10 cellular contexts compared by ENCODE assay signal in the genomic region with DNA sequence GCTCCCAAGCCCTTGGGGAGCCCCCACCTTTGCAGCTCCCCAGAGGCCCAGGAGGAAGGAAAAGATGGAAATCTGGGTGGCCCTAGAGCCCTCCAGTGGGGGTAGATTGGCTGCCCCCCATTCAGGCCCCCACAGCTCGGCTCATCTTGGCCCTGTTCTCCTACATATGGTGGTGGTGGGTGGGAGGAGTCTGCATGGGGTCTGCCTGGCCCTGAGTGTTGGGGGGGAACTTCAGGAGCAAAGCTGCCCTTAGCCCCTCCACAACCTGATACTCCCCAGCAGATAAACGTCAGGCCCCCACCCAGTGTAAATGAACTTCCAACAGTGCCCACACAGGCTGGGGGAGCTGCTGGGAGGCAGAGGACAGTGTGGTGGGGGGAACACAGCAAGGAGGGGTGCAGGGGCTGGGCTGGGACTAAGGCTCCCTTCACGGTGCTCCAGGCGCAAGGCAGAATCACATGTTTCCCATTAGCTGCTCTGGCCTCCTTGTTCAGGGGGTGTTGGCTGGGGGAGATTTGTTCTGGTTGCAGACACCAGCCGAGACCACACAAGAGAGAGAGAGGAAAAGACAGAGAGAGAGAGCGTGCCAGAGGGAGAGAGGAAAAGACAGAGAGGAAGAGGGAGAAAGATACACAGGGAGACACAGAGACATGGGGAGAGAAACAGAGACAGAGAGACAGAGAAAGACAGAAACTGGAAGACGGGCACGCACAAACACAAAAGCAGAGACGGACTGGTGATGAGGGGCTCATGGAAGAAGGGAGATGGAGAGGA. TPM values are rescaled to one million over a fixed set of nuclear protein-coding genes. Genes with fewer than 3 reads are reported as not detected.
DNase-seq lines count a peak whose midpoint lies in the region; ATAC-seq, FAIRE-seq and TF ChIP-seq lines count a peak whose summit lies in the region.
"Had no signal": no experiment of that assay in that cellular context is flagged by ENCODE, and none has a peak within 500 bp of the region (broad histone marks: within the 10 kb centered on the region; RNA-seq: fewer than 3 reads in every experiment).

No MANE protein-coding gene starts in this region.

- DNase-seq in epidermal melanocyte (ENCODE audit: insufficient read length, low spot score) (peak; percentile 93), mesothelial cell of epicardium (ENCODE audit: low spot score in 2 of 2, unreplicated experiment in 2 of 2) (no peak), thyroid gland (no peak), pancreas (no peak)
- no peak for DNase-seq in stimulated activated CD4-positive, alpha-beta T cell treated with anti-CD3 and anti-CD28 coated beads, Interleukin-1b, Interleukin-23, amount 100 ng/mL, for 48 hours
- DNase-seq: activated gamma-delta T cell treated with Interleukin-2 at 50 U/mL for 16 hours, T1000 had no signal

- no peak for TF ChIP-seq CTCF in mesothelial cell of epicardium (IDR thresholded peaks at IDR 0.05; ENCODE audit: unreplicated experiment)
- TF ChIP-seq CTCF in thyroid gland (IDR thresholded peaks at IDR 0.05), result no peak
- TF ChIP-seq CTCF in pancreas (IDR thresholded peaks at IDR 0.05), result no peak

- no peak for TF ChIP-seq POLR2A in thyroid gland (IDR thresholded peaks at IDR 0.05)

- peak overlapping the region; percentile 26 for H3K4me3 Mint-ChIP-seq in mesothelial cell of epicardium

- intact Hi-C loops in thyroid gland (cut with DNase I) (no loop called here), pancreas (cut with DNase I) (loop anchor here in 1 of 3 donors (2.0 kb wide), 1 partner anchor 43 kb away; the partner anchor contains the start of gene AHDC1)

- no peak for FAIRE-seq in pancreas (lab: Jason Lieb, UNC)

- 47 to 63% methylated on average over 9 of the region's 9 CpGs for WGBS in thyroid gland, 2 donors
- WGBS in pancreas, 2 donors, result 71 to 75% methylated on average over 9 of the region's 9 CpGs

- H3K27me3 Mint-ChIP-seq in mesothelial cell of epicardium (ENCODE audit: low read depth), result no peaks in the 10 kb centered on the region

- H3K4me1 ChIP-seq in thyroid gland (peaks cover 73 to 84% of the 10 kb centered on the region in 2 donors), pancreas (peaks cover 25 to 54% (median 31%) of the 10 kb centered on the region in 3 donors)

- no peak overlapping the region for H3K4me3 ChIP-seq in thyroid gland (replicated peaks in 1 of 3)
- H3K4me3 ChIP-seq in pancreas, result no peak overlapping the region

- no peaks in the 10 kb centered on the region for H3K9me3 ChIP-seq in thyroid gland
- no peaks in the 10 kb centered on the region for H3K9me3 ChIP-seq in pancreas

- ATAC-seq in SK-N-SH treated with all-trans-retinoic acid at 6 μM for 48 hours (no peak), pancreas (no peak), HG03432 (IDR thresholded peaks at IDR 0.05; ENCODE audit: unreplicated experiment) (no peak)

- H3K27ac ChIP-seq in thyroid gland (peak overlapping the region; percentile 64 to 91 (median 73)), pancreas (peak overlapping the region in 2 of 4 donors; percentile 30 to 44)
- H3K27ac ChIP-seq: HL-60 had no signal

- peak overlapping the region; percentile 81 for H3K27ac Mint-ChIP-seq in mesothelial cell of epicardium

- H3K36me3 ChIP-seq in thyroid gland (peaks cover 0 to 4% of the 10 kb centered on the region in 2 donors), pancreas (no peaks in the 10 kb centered on the region)

- H3K36me3 Mint-ChIP-seq in mesothelial cell of epicardium, result no peaks in the 10 kb centered on the region

- no peaks in the 10 kb centered on the region for H3K9me3 Mint-ChIP-seq in mesothelial cell of epicardium

- H3K4me1 Mint-ChIP-seq in mesothelial cell of epicardium, result peaks cover 70% of the 10 kb centered on the region

- H3K27me3 ChIP-seq in thyroid gland (no peaks in the 10 kb centered on the region), pancreas (no peaks in the 10 kb centered on the region)

TF ChIP-seq in SK-N-SH treated with all-trans-retinoic acid at 6 μM for 48 hours, 23 proteins besides CTCF, POLR2A, EP300 and RAD21:
- no peak for TF ChIP-seq CSDC2 (CRISPR knock-in tag; IDR thresholded peaks at IDR 0.05)
- TF ChIP-seq, protein P1, sequence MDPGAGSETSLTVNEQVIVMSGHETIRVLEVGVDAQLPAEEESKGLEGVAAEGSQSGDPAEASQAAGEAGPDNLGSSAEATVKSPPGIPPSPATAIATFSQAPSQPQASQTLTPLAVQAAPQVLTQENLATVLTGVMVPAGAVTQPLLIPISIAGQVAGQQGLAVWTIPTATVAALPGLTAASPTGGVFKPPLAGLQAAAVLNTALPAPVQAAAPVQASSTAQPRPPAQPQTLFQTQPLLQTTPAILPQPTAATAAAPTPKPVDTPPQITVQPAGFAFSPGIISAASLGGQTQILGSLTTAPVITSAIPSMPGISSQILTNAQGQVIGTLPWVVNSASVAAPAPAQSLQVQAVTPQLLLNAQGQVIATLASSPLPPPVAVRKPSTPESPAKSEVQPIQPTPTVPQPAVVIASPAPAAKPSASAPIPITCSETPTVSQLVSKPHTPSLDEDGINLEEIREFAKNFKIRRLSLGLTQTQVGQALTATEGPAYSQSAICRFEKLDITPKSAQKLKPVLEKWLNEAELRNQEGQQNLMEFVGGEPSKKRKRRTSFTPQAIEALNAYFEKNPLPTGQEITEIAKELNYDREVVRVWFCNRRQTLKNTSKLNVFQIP (CRISPR knock-in tag; IDR thresholded peaks at IDR 0.05; ENCODE audit: borderline replicate concordance, low read depth), result no peak
- no peak for TF ChIP-seq ESRRG (CRISPR knock-in tag; IDR thresholded peaks at IDR 0.05)
- no peak for TF ChIP-seq TOX (CRISPR knock-in tag; IDR thresholded peaks at IDR 0.05; ENCODE audit: borderline replicate concordance)
- no peak for TF ChIP-seq ZFP30 (CRISPR knock-in tag; IDR thresholded peaks at IDR 0.05)
- 0 out of 2 replicates have a peak, but pooled peaks have one; percentile 7 for TF ChIP-seq ZNF70 (CRISPR knock-in tag; IDR thresholded peaks at IDR 0.05)
- TF ChIP-seq ZNF565 (CRISPR knock-in tag; conservative IDR thresholded peaks at IDR 0.05; ENCODE audit: low read depth), result no peak
- TF ChIP-seq TCF4 (CRISPR knock-in tag; IDR thresholded peaks at IDR 0.05; ENCODE audit: borderline replicate concordance), result peak; percentile 56; the same call in 1 of the 2 replicates
- TF ChIP-seq ISL1 (CRISPR knock-in tag; IDR thresholded peaks at IDR 0.05), result no peak
- TF ChIP-seq ZNF8 (CRISPR knock-in tag; IDR thresholded peaks at IDR 0.05), result no peak
- no peak for TF ChIP-seq SNAI2 (CRISPR knock-in tag; IDR thresholded peaks at IDR 0.05)
- TF ChIP-seq, protein P2, sequence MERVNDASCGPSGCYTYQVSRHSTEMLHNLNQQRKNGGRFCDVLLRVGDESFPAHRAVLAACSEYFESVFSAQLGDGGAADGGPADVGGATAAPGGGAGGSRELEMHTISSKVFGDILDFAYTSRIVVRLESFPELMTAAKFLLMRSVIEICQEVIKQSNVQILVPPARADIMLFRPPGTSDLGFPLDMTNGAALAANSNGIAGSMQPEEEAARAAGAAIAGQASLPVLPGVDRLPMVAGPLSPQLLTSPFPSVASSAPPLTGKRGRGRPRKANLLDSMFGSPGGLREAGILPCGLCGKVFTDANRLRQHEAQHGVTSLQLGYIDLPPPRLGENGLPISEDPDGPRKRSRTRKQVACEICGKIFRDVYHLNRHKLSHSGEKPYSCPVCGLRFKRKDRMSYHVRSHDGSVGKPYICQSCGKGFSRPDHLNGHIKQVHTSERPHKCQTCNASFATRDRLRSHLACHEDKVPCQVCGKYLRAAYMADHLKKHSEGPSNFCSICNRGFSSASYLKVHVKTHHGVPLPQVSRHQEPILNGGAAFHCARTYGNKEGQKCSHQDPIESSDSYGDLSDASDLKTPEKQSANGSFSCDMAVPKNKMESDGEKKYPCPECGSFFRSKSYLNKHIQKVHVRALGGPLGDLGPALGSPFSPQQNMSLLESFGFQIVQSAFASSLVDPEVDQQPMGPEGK (CRISPR knock-in tag; IDR thresholded peaks at IDR 0.05; ENCODE audit: borderline replicate concordance), result peak; percentile 18; the same call in 1 of the 2 replicates

RNA-seq across cellular contexts. Expression of gene AHDC1, which starts 42.6 kb away (rescaled TPM):
- total RNA-seq in mesothelial cell of epicardium (71.4 to 73.5 TPM (median 72.1 TPM) in 3 replicates), thyroid gland (10 to 100 TPM; 25.5 to 91.4 (median 47.8) TPM), pancreas (10 to 100 TPM; 10.4 to 22.4 (median 13.7) TPM)
- polyA plus RNA-seq in pancreas, result 10 to 100 TPM; 16.3 to 27.5 TPM
